ENCODE assay signal across 15 cellular contexts in the genomic region with DNA sequence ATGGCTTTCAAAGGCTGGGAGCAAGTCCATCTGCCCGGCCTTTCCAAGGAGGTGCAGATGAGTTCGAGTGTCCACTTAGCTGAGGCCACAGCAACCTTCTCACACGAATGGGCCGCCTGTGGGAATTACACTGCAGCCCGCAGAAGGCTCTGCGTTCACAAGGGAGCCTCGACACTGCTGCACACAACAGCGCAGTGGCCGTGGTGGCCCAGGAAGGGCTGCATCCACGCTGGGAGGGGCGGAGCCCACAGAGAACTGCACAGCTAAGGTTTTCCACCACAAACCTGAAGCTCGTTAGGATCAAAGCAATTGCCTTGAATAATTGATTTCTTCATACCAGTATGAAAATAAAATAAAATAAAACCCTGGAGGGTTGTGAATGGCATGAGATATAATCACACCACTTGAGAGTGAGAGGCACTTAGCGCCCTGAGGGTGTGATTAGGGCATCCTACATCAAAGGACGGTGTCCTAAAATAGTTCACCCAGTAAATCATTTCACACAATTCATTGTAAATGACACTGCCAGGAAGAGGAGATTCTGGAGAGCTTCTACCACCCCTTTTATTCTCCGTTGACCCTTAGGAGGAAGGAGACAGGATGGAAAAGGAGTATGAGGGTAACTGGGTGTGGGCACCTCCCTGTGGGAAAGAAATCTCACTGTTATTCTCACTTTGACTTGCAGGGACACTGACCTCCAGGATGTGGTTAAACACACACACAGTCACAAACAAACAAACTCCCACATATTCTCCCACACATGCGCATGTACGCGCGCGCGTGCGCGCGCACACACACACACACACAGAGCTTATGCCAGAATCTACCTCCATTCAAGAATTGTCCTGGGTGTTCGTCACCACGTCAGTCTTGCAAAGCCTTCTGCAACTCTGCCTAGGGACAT.
DNase-seq lines count a peak whose midpoint lies in the region; ATAC-seq and TF ChIP-seq lines count a peak whose summit lies in the region.
"Had no signal": no experiment of that assay in that cellular context is flagged by ENCODE, and none has a peak within 500 bp of the region (broad histone marks: within the 10 kb centered on the region; RNA-seq: fewer than 3 reads in every experiment).

No MANE protein-coding gene starts in this region.

- no peak overlapping the region for H3K4me3 ChIP-seq in sigmoid colon
- H3K4me3 ChIP-seq: stomach had no signal

- peaks cover 24% of the 10 kb centered on the region for H3K4me1 Mint-ChIP-seq in activated CD8-positive, alpha-beta memory T cell treated with anti-CD3 and anti-CD28 coated beads, Interleukin-2, amount 10 ng/mL, durations not matched to agents 7 days and 5 days
- H3K4me1 Mint-ChIP-seq in activated CD8-positive, alpha-beta T cell treated with anti-CD3 and anti-CD28 coated beads, Interleukin-2, amount 10 ng/mL, durations not matched to agents 7 days and 5 days (ENCODE audit: low read depth): peaks cover 26% of the 10 kb centered on the region

- ATAC-seq in activated CD8-positive, alpha-beta memory T cell treated with anti-CD3 and anti-CD28 coated beads, Interleukin-2, amount 10 ng/mL, durations not matched to agents 7 days and 5 days: peak; percentile 12
- ATAC-seq in activated CD8-positive, alpha-beta T cell treated with anti-CD3 and anti-CD28 coated beads, Interleukin-2, amount 10 ng/mL, durations not matched to agents 7 days and 5 days: no peak
- ATAC-seq: activated CD4-positive, CD25-positive, alpha-beta regulatory T cell treated with anti-CD3 and anti-CD28 coated beads, Interleukin-2, amount 50 U/mL, for 24 hours had no signal

- peaks cover 8% of the 10 kb centered on the region for H3K36me3 Mint-ChIP-seq in activated CD8-positive, alpha-beta memory T cell treated with anti-CD3 and anti-CD28 coated beads, Interleukin-2, amount 10 ng/mL, durations not matched to agents 7 days and 5 days
- H3K36me3 Mint-ChIP-seq in activated CD8-positive, alpha-beta T cell treated with anti-CD3 and anti-CD28 coated beads, Interleukin-2, amount 10 ng/mL, durations not matched to agents 7 days and 5 days (ENCODE audit: low read depth): peaks cover 2% of the 10 kb centered on the region
- H3K36me3 Mint-ChIP-seq: activated naive CD8-positive, alpha-beta T cell had no signal

- no peaks in the 10 kb centered on the region for H3K9me3 ChIP-seq in sigmoid colon
- H3K9me3 ChIP-seq: stomach had no signal

- intact Hi-C loops in sigmoid colon (cut with DNase I): no loop called here

- 92 to 94% methylated on average over 26 of the region's 26 CpGs for WGBS in sigmoid colon, 2 donors

- H3K27ac ChIP-seq in sigmoid colon (no peak overlapping the region), caudate nucleus (ENCODE audit: low read depth, low read length) (no peak overlapping the region)
- H3K27ac ChIP-seq: stomach had no signal

- no peaks in the 10 kb centered on the region for H3K27me3 Mint-ChIP-seq in activated CD8-positive, alpha-beta memory T cell treated with anti-CD3 and anti-CD28 coated beads, Interleukin-2, amount 10 ng/mL, durations not matched to agents 7 days and 5 days
- H3K27me3 Mint-ChIP-seq in activated CD8-positive, alpha-beta T cell treated with anti-CD3 and anti-CD28 coated beads, Interleukin-2, amount 10 ng/mL, durations not matched to agents 7 days and 5 days (ENCODE audit: low read depth): peaks cover 12% of the 10 kb centered on the region

- H3K27ac Mint-ChIP-seq in activated CD8-positive, alpha-beta memory T cell treated with anti-CD3 and anti-CD28 coated beads, Interleukin-2, amount 10 ng/mL, durations not matched to agents 7 days and 5 days: peak overlapping the region; percentile 66
- H3K27ac Mint-ChIP-seq in activated CD8-positive, alpha-beta T cell treated with anti-CD3 and anti-CD28 coated beads, Interleukin-2, amount 10 ng/mL, durations not matched to agents 7 days and 5 days: peak overlapping the region; percentile 71
- H3K27ac Mint-ChIP-seq: activated naive CD8-positive, alpha-beta T cell had no signal

- TF ChIP-seq POLR2A in sigmoid colon (IDR thresholded peaks at IDR 0.05): no peak

- H3K36me3 ChIP-seq in sigmoid colon: no peaks in the 10 kb centered on the region
- H3K36me3 ChIP-seq: stomach had no signal

- DNase-seq in activated CD8-positive, alpha-beta memory T cell treated with anti-CD3 and anti-CD28 coated beads, Interleukin-2, amount 10 ng/mL, durations not matched to agents 7 days and 5 days: peak; percentile 62
- DNase-seq in activated CD8-positive, alpha-beta memory T cell treated with anti-CD3 and anti-CD28 coated beads, Interleukin-2, amount 50 U/mL, for 48 hours: no peak
- DNase-seq in GM13976 (ENCODE audit: low spot score) (peak; percentile 46), sigmoid colon (peak; percentile 44), KBM-7 (no peak), caudate nucleus (lab: John Stamatoyannopoulos, UW) (no peak), MV-4-11 (lab: John Stamatoyannopoulos, UW) (no peak)
- DNase-seq in activated CD8-positive, alpha-beta T cell treated with anti-CD3 and anti-CD28 coated beads, Interleukin-2, amount 10 ng/mL, durations not matched to agents 7 days and 5 days: peak; percentile 26
- DNase-seq: mammary epithelial cell; NCI-H1092; nephron progenitor cell; stimulated activated CD4-positive, alpha-beta T cell treated with anti-CD3 and anti-CD28 coated beads, Interleukin-2, amount 100 ng/mL, for 48 hours; stomach had no signal

- H3K4me1 ChIP-seq in sigmoid colon: no peaks in the 10 kb centered on the region
- H3K4me1 ChIP-seq: stomach had no signal

- no peak for TF ChIP-seq EP300 in sigmoid colon (IDR thresholded peaks at IDR 0.05)

- no peak overlapping the region for H3K4me3 Mint-ChIP-seq in activated CD8-positive, alpha-beta memory T cell treated with anti-CD3 and anti-CD28 coated beads, Interleukin-2, amount 10 ng/mL, durations not matched to agents 7 days and 5 days
- H3K4me3 Mint-ChIP-seq in activated CD8-positive, alpha-beta T cell treated with anti-CD3 and anti-CD28 coated beads, Interleukin-2, amount 10 ng/mL, durations not matched to agents 7 days and 5 days: no peak overlapping the region
- H3K4me3 Mint-ChIP-seq: activated naive CD8-positive, alpha-beta T cell; nephron progenitor cell had no signal

- H3K27me3 ChIP-seq in sigmoid colon: no peaks in the 10 kb centered on the region

- no peaks in the 10 kb centered on the region for H3K9me3 Mint-ChIP-seq in activated CD8-positive, alpha-beta memory T cell treated with anti-CD3 and anti-CD28 coated beads, Interleukin-2, amount 10 ng/mL, durations not matched to agents 7 days and 5 days (ENCODE audit: low read depth)
- H3K9me3 Mint-ChIP-seq in activated CD8-positive, alpha-beta T cell treated with anti-CD3 and anti-CD28 coated beads, Interleukin-2, amount 10 ng/mL, durations not matched to agents 7 days and 5 days (ENCODE audit: insufficient read depth): no peaks in the 10 kb centered on the region

- CTCF ChIA-PET in activated CD8-positive, alpha-beta memory T cell treated with anti-CD3 and anti-CD28 coated beads, Interleukin-2, amount 10 ng/mL, durations not matched to agents 7 days and 5 days (lab: Charles Lee): interaction anchor here (1.4 kb wide), 1 partner anchor 12 kb away, joined by 5 read pairs; no protein-coding TSS in a partner anchor
- CTCF ChIA-PET in activated CD8-positive, alpha-beta T cell treated with anti-CD3 and anti-CD28 coated beads, Interleukin-2, amount 10 ng/mL, durations not matched to agents 7 days and 5 days (lab: Charles Lee): no interaction called here

- POLR2A ChIA-PET in activated CD8-positive, alpha-beta T cell treated with anti-CD3 and anti-CD28 coated beads, Interleukin-2, amount 10 ng/mL, durations not matched to agents 7 days and 5 days (lab: Charles Lee): no interaction called here

- in situ Hi-C loops in GM13976 (cut with MboI; ENCODE audit: low sequenced_read_pairs, unreplicated experiment) (no loop called here), KBM-7 (cut with MboI; ENCODE audit: low pct_unique_long_range_greater_than_20kb, low sequenced_read_pairs) (no loop called here)

- TF ChIP-seq CTCF in GM13976 (IDR thresholded peaks at IDR 0.05; ENCODE audit: borderline replicate concordance, control extremely low read depth, extremely low read depth, insufficient read depth, missing control alignments) (no peak), sigmoid colon (IDR thresholded peaks at IDR 0.05) (no peak)

Comparison
In these comparisons a context has a peak if more than half of its experiments do, and no peak if none do; other contexts are left out.
1. DNase-seq: peak in activated CD8-positive, alpha-beta memory T cell treated with anti-CD3 and anti-CD28 coated beads, Interleukin-2, amount 10 ng/mL, durations not matched to agents 7 days and 5 days (single experiment), GM13976 (single experiment), activated CD8-positive, alpha-beta T cell treated with anti-CD3 and anti-CD28 coated beads, Interleukin-2, amount 10 ng/mL, durations not matched to agents 7 days and 5 days (single experiment) and sigmoid colon (single experiment); none in activated CD8-positive, alpha-beta memory T cell treated with anti-CD3 and anti-CD28 coated beads, Interleukin-2, amount 50 U/mL, for 48 hours (single experiment), KBM-7 (single experiment), caudate nucleus (0 of 61) and MV-4-11 (single experiment).